26 cellular contexts compared by ENCODE assay signal in genomic region chr6:126145386-126145785, GRCh38.
"Had no signal": no experiment of that assay in that cellular context is flagged by ENCODE, and none has a peak within 500 bp of the region (broad histone marks: within the 10 kb centered on the region; RNA-seq: fewer than 3 reads in every experiment).

No MANE protein-coding gene starts in this region.

- H3K4me3 Mint-ChIP-seq: activated CD8-positive, alpha-beta T cell treated with anti-CD3 and anti-CD28 coated beads for 36 hours; activated naive CD4-positive, alpha-beta T cell treated with anti-CD3 and anti-CD28 coated beads, Interleukin-2, amount 50 U/mL, for 24 hours; activated T-cell treated with anti-CD3 and anti-CD28 coated beads, Interleukin-2, amount 50 U/mL, for 4 hours; activated T-helper 17 cell treated with anti-CD3 and anti-CD28 coated beads, Interleukin-2, amount 50 U/mL, for 72 hours; immature natural killer cell; memory B cell; natural killer cell treated with Interleukin-12 subunit alpha and Interleukin-12 subunit beta and Interleukin-15 and Interleukin-18, amount 100 ng/mL, for 72 hours; stimulated activated naive CD8-positive, alpha-beta T cell treated with anti-CD3 and anti-CD28 coated beads, Interleukin-15, Interleukin-2, amounts not matched to agents 100 ng/mL and 50 ng/mL, for 24 hours; type B pancreatic cell had no signal

- H3K27ac ChIP-seq: breast epithelium, esophagus muscularis mucosa, foreskin keratinocyte, heart left ventricle, ovary, skin epidermis had no signal

- H3K4me1 ChIP-seq: breast epithelium, foreskin keratinocyte, uterus had no signal

- H3K27ac Mint-ChIP-seq: activated CD8-positive, alpha-beta T cell treated with anti-CD3 and anti-CD28 coated beads for 36 hours; activated naive CD4-positive, alpha-beta T cell treated with anti-CD3 and anti-CD28 coated beads, Interleukin-2, amount 50 U/mL, for 24 hours; activated T-helper 17 cell treated with anti-CD3 and anti-CD28 coated beads, Interleukin-2, amount 50 U/mL, for 72 hours; immature natural killer cell; memory B cell; natural killer cell treated with Interleukin-12 subunit alpha and Interleukin-12 subunit beta and Interleukin-15 and Interleukin-18, amount 100 ng/mL, for 72 hours; progenitor cell of endocrine pancreas; stimulated activated naive CD8-positive, alpha-beta T cell treated with anti-CD3 and anti-CD28 coated beads, Interleukin-15, Interleukin-2, amounts not matched to agents 100 ng/mL and 50 ng/mL, for 24 hours; type B pancreatic cell had no signal

- FAIRE-seq: kidney had no signal

- DNase-seq: activated CD4-positive, alpha-beta T cell treated with anti-CD3 and anti-CD28 coated beads, Interleukin-2, amount 50 U/mL, for 1 hour; activated CD8-positive, alpha-beta T cell treated with anti-CD3 and anti-CD28 coated beads for 36 hours; activated T-cell treated with anti-CD3 and anti-CD28 coated beads, Interleukin-2, amount 50 U/mL, for 4 hours; central memory CD4-positive, alpha-beta T cell; foreskin keratinocyte; heart left ventricle; hypothalamus; immature natural killer cell; kidney; left colon; mucosa of descending colon; ovary; stimulated activated CD4-positive, alpha-beta T cell treated with anti-CD3 and anti-CD28 coated beads, Interleukin-12 subunit alpha, Interleukin-12 subunit beta, amount 100 ng/mL, for 4 hours; stimulated activated CD4-positive, alpha-beta T cell treated with anti-CD3 and anti-CD28 coated beads, Interleukin-4, amount 100 ng/mL, for 1 hour; uterus had no signal

- H3K36me3 ChIP-seq: breast epithelium, esophagus muscularis mucosa, heart left ventricle, ovary, uterus had no signal

- H3K36me3 Mint-ChIP-seq: memory B cell; natural killer cell treated with Interleukin-12 subunit alpha and Interleukin-12 subunit beta and Interleukin-15 and Interleukin-18, amount 100 ng/mL, for 72 hours; type B pancreatic cell had no signal

- ATAC-seq: activated CD8-positive, alpha-beta T cell treated with anti-CD3 and anti-CD28 coated beads for 36 hours; activated T-cell treated with anti-CD3 and anti-CD28 coated beads, Interleukin-2, amount 50 U/mL, for 4 hours; activated T-helper 17 cell treated with anti-CD3 and anti-CD28 coated beads, Interleukin-2, amount 50 U/mL, for 72 hours; foreskin keratinocyte; heart left ventricle; left colon; mucosa of descending colon; natural killer cell treated with Interleukin-12 subunit alpha and Interleukin-12 subunit beta and Interleukin-15 and Interleukin-18, amount 100 ng/mL, for 72 hours; sciatic nerve had no signal

- H3K27me3 ChIP-seq: breast epithelium, esophagus muscularis mucosa, foreskin keratinocyte, ovary, uterus had no signal

- H3K27me3 Mint-ChIP-seq: activated CD8-positive, alpha-beta T cell treated with anti-CD3 and anti-CD28 coated beads for 36 hours; activated naive CD4-positive, alpha-beta T cell treated with anti-CD3 and anti-CD28 coated beads, Interleukin-2, amount 50 U/mL, for 24 hours; activated T-helper 17 cell treated with anti-CD3 and anti-CD28 coated beads, Interleukin-2, amount 50 U/mL, for 72 hours; memory B cell; progenitor cell of endocrine pancreas; stimulated activated naive CD8-positive, alpha-beta T cell treated with anti-CD3 and anti-CD28 coated beads, Interleukin-15, Interleukin-2, amounts not matched to agents 100 ng/mL and 50 ng/mL, for 24 hours; type B pancreatic cell had no signal

- H3K4me1 Mint-ChIP-seq: activated naive CD4-positive, alpha-beta T cell treated with anti-CD3 and anti-CD28 coated beads, Interleukin-2, amount 50 U/mL, for 24 hours; activated T-helper 17 cell treated with anti-CD3 and anti-CD28 coated beads, Interleukin-2, amount 50 U/mL, for 72 hours; immature natural killer cell; memory B cell had no signal

- H3K4me3 ChIP-seq: breast epithelium, esophagus muscularis mucosa, heart left ventricle, mucosa of descending colon, ovary, skin epidermis, uterus had no signal

- H3K9me3 Mint-ChIP-seq: activated CD8-positive, alpha-beta T cell treated with anti-CD3 and anti-CD28 coated beads for 36 hours; activated naive CD4-positive, alpha-beta T cell treated with anti-CD3 and anti-CD28 coated beads, Interleukin-2, amount 50 U/mL, for 24 hours; activated T-helper 17 cell treated with anti-CD3 and anti-CD28 coated beads, Interleukin-2, amount 50 U/mL, for 72 hours; memory B cell; natural killer cell treated with Interleukin-12 subunit alpha and Interleukin-12 subunit beta and Interleukin-15 and Interleukin-18, amount 100 ng/mL, for 72 hours; stimulated activated naive CD8-positive, alpha-beta T cell treated with anti-CD3 and anti-CD28 coated beads, Interleukin-15, Interleukin-2, amounts not matched to agents 100 ng/mL and 50 ng/mL, for 24 hours; type B pancreatic cell had no signal

- H3K9me3 ChIP-seq: breast epithelium, esophagus muscularis mucosa, mucosa of descending colon, ovary, uterus had no signal
